In the genomic region with DNA sequence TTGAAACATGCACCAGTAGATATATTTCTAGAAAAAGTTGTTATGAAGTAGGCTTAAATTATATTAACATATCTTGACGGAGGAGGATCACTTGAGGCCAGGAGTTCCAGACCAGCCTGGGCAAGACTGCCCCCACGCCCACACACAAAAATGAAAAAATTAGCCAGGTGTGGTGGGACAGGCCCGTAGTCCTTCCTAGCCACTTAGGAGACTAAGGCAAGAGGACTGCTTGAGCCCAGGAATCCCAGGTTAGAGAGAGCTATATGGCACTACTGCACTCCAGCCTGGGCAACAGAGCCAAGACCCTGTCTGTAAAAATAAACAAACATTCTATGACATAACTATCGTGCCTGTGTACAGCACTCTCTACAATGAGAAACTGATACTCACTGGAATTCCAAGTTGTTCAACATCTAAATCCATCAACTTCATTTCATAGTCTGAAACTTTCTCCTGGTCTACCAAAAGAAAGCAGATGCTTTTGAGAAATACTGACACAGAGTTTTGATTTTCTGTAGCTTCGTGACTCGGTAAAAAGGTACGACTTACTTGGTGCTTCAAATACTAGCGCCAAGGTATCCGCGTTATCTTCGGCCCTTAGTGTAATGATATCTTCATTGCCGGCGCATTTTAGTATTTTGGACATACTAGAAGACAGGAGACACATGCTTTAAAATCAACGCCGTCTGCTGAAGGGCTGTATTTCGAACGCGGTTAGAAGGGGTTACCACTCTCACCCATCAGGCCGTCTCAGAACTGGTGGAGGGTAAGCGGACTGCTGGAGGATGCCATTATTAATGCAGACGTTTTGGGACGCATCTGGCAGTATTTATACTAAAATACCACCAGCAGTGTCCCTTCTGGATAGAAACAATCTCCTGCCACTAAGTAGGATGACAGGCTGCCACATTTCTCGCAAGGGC, we compare ENCODE assay signal across 1 cellular context.
TF ChIP-seq lines count a peak whose summit lies in the region.

No MANE protein-coding gene starts in this region.

TF ChIP-seq in HCT116, 20 proteins besides CTCF, POLR2A, EP300 and RAD21:
- no peak for TF ChIP-seq REST (IDR thresholded peaks at IDR 0.05; ENCODE audit: low read depth)
- no peak for TF ChIP-seq ZNF274 (IDR thresholded peaks at IDR 0.05; ENCODE audit: low read depth, low read length)
- TF ChIP-seq YY1 (IDR thresholded peaks at IDR 0.05; ENCODE audit: extremely low read depth, insufficient replicate concordance, low read depth, low read length), result no peak
- no peak for TF ChIP-seq SIN3A (IDR thresholded peaks at IDR 0.05; ENCODE audit: low read depth)
- TF ChIP-seq TCF7L2 (IDR thresholded peaks at IDR 0.05; ENCODE audit: borderline replicate concordance, extremely low read depth, insufficient read depth, insufficient read length), result no peak
